Comparison of ENCODE assay signal across 16 cellular contexts in the genomic region with DNA sequence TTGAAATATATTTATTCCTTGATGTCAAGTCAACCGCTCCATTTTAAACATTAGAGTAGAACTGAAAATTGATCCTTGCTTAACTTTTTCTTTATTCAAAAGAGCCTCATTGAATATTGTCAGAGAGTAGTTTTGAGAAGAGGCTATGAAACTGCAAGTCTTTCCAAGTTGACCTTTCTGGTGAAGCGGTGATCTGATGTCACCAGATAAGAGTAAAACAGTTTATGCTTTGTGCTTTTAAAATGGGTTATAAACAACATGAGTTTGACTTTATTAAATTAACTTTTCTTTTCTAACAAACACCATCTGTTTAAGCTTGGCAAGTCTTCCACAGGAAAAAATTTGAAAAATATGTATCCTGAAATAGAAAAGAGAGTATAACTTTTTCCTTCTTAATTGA.
"Had no signal": no experiment of that assay in that cellular context is flagged by ENCODE, and none has a peak within 500 bp of the region (broad histone marks: within the 10 kb centered on the region; RNA-seq: fewer than 3 reads in every experiment).

No MANE protein-coding gene starts in this region.

- ATAC-seq: foreskin keratinocyte, gastroesophageal sphincter, heart left ventricle, left colon, left lobe of liver, left ventricle myocardium superior, lower lobe of right lung, mucosa of descending colon had no signal

- H3K4me3 ChIP-seq: colonic mucosa, esophagus muscularis mucosa, gastroesophageal sphincter, heart left ventricle, lower lobe of right lung, mucosa of descending colon had no signal

- H3K36me3 ChIP-seq: colonic mucosa, esophagus muscularis mucosa, gastroesophageal sphincter, heart left ventricle, lower lobe of right lung had no signal

- H3K27me3 ChIP-seq: colonic mucosa, esophagus muscularis mucosa, foreskin keratinocyte, gastroesophageal sphincter, heart left ventricle had no signal

- H3K9me3 ChIP-seq: colonic mucosa, esophagus muscularis mucosa, gastroesophageal sphincter, heart left ventricle, lower lobe of right lung, mucosa of descending colon had no signal

- DNase-seq: colonic mucosa; cortex of kidney; effector CD4-positive, alpha-beta T cell; effector memory CD4-positive, alpha-beta T cell; foreskin keratinocyte; heart left ventricle; hippocampal formation; left colon; left ventricle myocardium superior; lower lobe of right lung; mesenchymal stem cell; mucosa of descending colon; naive B cell had no signal

- H3K4me1 ChIP-seq: colonic mucosa, esophagus muscularis mucosa, gastroesophageal sphincter, heart left ventricle, lower lobe of right lung had no signal

- H3K27ac ChIP-seq: colonic mucosa, esophagus muscularis mucosa, foreskin keratinocyte, gastroesophageal sphincter, lower lobe of right lung had no signal
